Comparison of ENCODE assay signal across 1 cellular context in genomic region chrX:94662665-94663064, GRCh38.
TF ChIP-seq lines count a peak whose summit lies in the region.

No MANE protein-coding gene starts in this region.

TF ChIP-seq in H1, 55 proteins besides CTCF, POLR2A, EP300 and RAD21 (continued from another document):
- TF ChIP-seq CHD7 (IDR thresholded peaks at IDR 0.05; ENCODE audit: insufficient replicate concordance, low read length) = no peak
- TF ChIP-seq KDM5A (IDR thresholded peaks at IDR 0.05; ENCODE audit: low read length) = no peak
- no peak for TF ChIP-seq SRF (IDR thresholded peaks at IDR 0.05; ENCODE audit: low read depth, low read length)
